1 cellular context compared by ENCODE assay signal in genomic region chr14:53842938-53843337, GRCh38.
TF ChIP-seq lines count a peak whose summit lies in the region.

No MANE protein-coding gene starts in this region.

TF ChIP-seq in GM23338, 12 proteins besides CTCF, POLR2A, EP300 and RAD21 (continued from another document):
- TF ChIP-seq ZNF462 (CRISPR knock-in tag; IDR thresholded peaks at IDR 0.05) (no peak), EZH2 (IDR thresholded peaks at IDR 0.05; ENCODE audit: low read depth, unreplicated experiment) (no peak), STAT1 (IDR thresholded peaks at IDR 0.05; ENCODE audit: unreplicated experiment) (no peak), CREB1 (CRISPR knock-in tag; IDR thresholded peaks at IDR 0.05; ENCODE audit: low read depth) (no peak)
TF ChIP-seq in GM23338: peak in this region for 0.
